8 cellular contexts compared by ENCODE assay signal in genomic region chr13:24161010-24161775, GRCh38. TPM values are rescaled to one million over a fixed set of nuclear protein-coding genes. Genes with fewer than 3 reads are reported as not detected.
DNase-seq lines count a peak whose midpoint lies in the region; ATAC-seq lines count a peak whose summit lies in the region.

No MANE protein-coding gene starts in this region.

- ATAC-seq in HG03045 (IDR thresholded peaks at IDR 0.05; ENCODE audit: unreplicated experiment), result peak; percentile 41
- peak; percentile 61 to 66 for ATAC-seq in left cardiac atrium

- H3K9ac ChIP-seq in rectal smooth muscle tissue (ENCODE audit: low read length), result peak overlapping the region; percentile 10

- peak overlapping the region; percentile 93 for H3K4me3 ChIP-seq in rectal smooth muscle tissue (ENCODE audit: low read length)

- H3K27ac ChIP-seq in rectal smooth muscle tissue (ENCODE audit: low read depth, low read length), result peak overlapping the region; percentile 53

- peak; percentile 29 to 77 for DNase-seq in NCI-H524 (lab: John Stamatoyannopoulos, UW)
- no peak for DNase-seq in NCI-H524 treated with DMSO at 0.1 percent for 48 hours (lab: John Stamatoyannopoulos, UW)
- peak; percentile 23 for DNase-seq in OCI-M1 (lab: John Stamatoyannopoulos, UW)
- DNase-seq in activated naive CD4-positive, alpha-beta T cell treated with Interleukin-2 at 50 U/mL for 16 hours, result peak; percentile 41
- no peak for DNase-seq in left cardiac atrium
- no peak for DNase-seq in hippocampal formation (lab: John Stamatoyannopoulos, UW)

- no peaks in the 10 kb centered on the region for H3K4me1 ChIP-seq in rectal smooth muscle tissue (ENCODE audit: control insufficient read depth, insufficient read depth, low read length)

- intact Hi-C loops in left cardiac atrium (cut with DNase I), result loop anchor here in 1 of 2 donors (5.0 kb wide), 1 partner anchor 109 kb away; no protein-coding TSS in a partner anchor

- peaks cover 4% of the 10 kb centered on the region for H3K36me3 ChIP-seq in rectal smooth muscle tissue (ENCODE audit: control insufficient read depth, insufficient read depth, low read length)

- H3K27me3 ChIP-seq in rectal smooth muscle tissue (ENCODE audit: control insufficient read depth, insufficient read depth, low read length), result no peaks in the 10 kb centered on the region

RNA-seq across cellular contexts. Expression of gene SPATA13, which starts 0.7 kb away (rescaled TPM):
- 10 to 100 TPM in 1 of 2 donors, 1 to 10 TPM in 1; 9.0 to 11.2 TPM for total RNA-seq in left cardiac atrium

Comparison
In these comparisons a context has a peak if more than half of its experiments do, and no peak if none do; other contexts are left out.
1. DNase-seq: peak in NCI-H524 (2 of 2), OCI-M1 (single experiment) and activated naive CD4-positive, alpha-beta T cell treated with Interleukin-2 at 50 U/mL for 16 hours (single experiment); none in NCI-H524 treated with DMSO at 0.1 percent for 48 hours (single experiment), left cardiac atrium (single experiment) and hippocampal formation (0 of 2).